Comparison of ENCODE assay signal across 1 cellular context in the genomic region with DNA sequence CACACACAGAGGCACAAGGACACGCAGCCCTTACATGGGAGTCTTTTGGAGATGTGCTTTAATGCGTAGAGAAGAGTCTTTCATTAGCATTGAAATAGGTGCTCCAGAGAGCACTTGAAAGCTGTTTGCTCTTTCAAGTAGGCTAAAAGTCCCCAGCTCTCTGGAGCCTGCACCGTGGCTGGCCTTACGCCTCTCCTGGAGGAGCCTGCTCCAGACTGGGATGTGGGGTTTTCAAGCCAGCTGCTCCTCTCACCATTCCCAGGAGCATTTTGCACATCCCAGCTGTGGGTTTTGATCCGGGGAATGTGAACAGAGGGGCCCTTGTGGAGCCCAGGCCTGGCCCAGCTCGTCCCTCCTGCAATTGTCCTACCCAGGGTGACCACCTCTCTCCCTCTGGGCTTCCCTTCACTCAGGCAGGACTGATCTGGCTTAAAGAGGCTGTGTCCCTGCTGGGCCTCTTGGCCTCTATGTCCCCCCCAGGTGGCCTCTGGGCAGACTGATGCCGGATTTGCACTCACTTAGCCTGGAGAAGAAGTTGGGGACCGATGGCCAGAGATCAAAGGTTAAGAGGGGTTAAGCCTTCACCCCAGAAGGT.
TF ChIP-seq lines count a peak whose summit lies in the region.

No MANE protein-coding gene starts in this region.

TF ChIP-seq in HepG2, 621 proteins besides CTCF, POLR2A, EP300 and RAD21:
- TF ChIP-seq RNF2 (conservative IDR thresholded peaks at IDR 0.05; ENCODE audit: low read depth), result no peak
- TF ChIP-seq ZNF768 (CRISPR knock-in tag; IDR thresholded peaks at IDR 0.05), result peak; percentile 68; the same call in 1 of the 2 replicates
- no peak for TF ChIP-seq NCOA2 (CRISPR knock-in tag; IDR thresholded peaks at IDR 0.05)
- TF ChIP-seq ZFAT (CRISPR knock-in tag; conservative IDR thresholded peaks at IDR 0.05), result no peak
